In genomic region chr11:34416088-34416487, GRCh38 we compare ENCODE assay signal across 16 cellular contexts.
"Had no signal": no experiment of that assay in that cellular context is flagged by ENCODE, and none has a peak within 500 bp of the region (broad histone marks: within the 10 kb centered on the region; RNA-seq: fewer than 3 reads in every experiment).

No MANE protein-coding gene starts in this region.

- H3K4me1 ChIP-seq: colonic mucosa, right atrium auricular region, transverse colon had no signal

- H3K36me3 ChIP-seq: colonic mucosa, heart left ventricle, right atrium auricular region, thoracic aorta, transverse colon had no signal

- H3K27me3 ChIP-seq: colonic mucosa, heart left ventricle, right atrium auricular region, transverse colon had no signal

- ATAC-seq: heart left ventricle; left colon; naive thymus-derived CD4-positive, alpha-beta T cell; stimulated activated naive B cell treated with anti-CD40 and anti-IgM and Interleukin-4, amounts not matched to agents 10 μg/mL and 1 μg/mL and 100 μg/mL, for 72 hours; stimulated activated naive CD8-positive, alpha-beta T cell treated with anti-CD3 and anti-CD28 coated beads, Interleukin-15, amount 100 ng/mL, for 72 hours had no signal

- H3K27ac ChIP-seq: colonic mucosa, heart left ventricle, right atrium auricular region, thoracic aorta, transverse colon had no signal

- DNase-seq: colonic mucosa; dermis blood vessel endothelial cell; erythroblast; heart left ventricle; hippocampal formation; left colon; mammary epithelial cell; naive thymus-derived CD4-positive, alpha-beta T cell; nephron progenitor cell; stimulated activated CD4-positive, alpha-beta T cell treated with anti-CD3 and anti-CD28 coated beads, Interleukin-4, amount 100 ng/mL, for 1 hour; stimulated activated naive B cell treated with anti-CD40 and anti-IgM and Interleukin-4, amounts not matched to agents 10 μg/mL and 1 μg/mL and 100 μg/mL, for 72 hours; stimulated activated naive CD8-positive, alpha-beta T cell treated with anti-CD3 and anti-CD28 coated beads, Interleukin-15, amount 100 ng/mL, for 72 hours; substantia nigra; transverse colon had no signal

- H3K9me3 ChIP-seq: colonic mucosa had no signal

- H3K4me3 ChIP-seq: colonic mucosa, heart left ventricle, right atrium auricular region, thoracic aorta, transverse colon had no signal
